ENCODE assay signal across 18 cellular contexts in genomic region chr6:88573971-88574370, GRCh38.
"Had no signal": no experiment of that assay in that cellular context is flagged by ENCODE, and none has a peak within 500 bp of the region (broad histone marks: within the 10 kb centered on the region; RNA-seq: fewer than 3 reads in every experiment).

No MANE protein-coding gene starts in this region.

- H3K27me3 Mint-ChIP-seq: dendritic cell treated with granulocyte-macrophage colony-stimulating factor and Interleukin-4, amounts not matched to agents 40 ng/mL and 50 ng/mL, for 4 days; stimulated activated naive CD8-positive, alpha-beta T cell treated with anti-CD3 and anti-CD28 coated beads, Interleukin-15, Interleukin-2, amounts not matched to agents 100 ng/mL and 50 ng/mL, for 24 hours had no signal

- ATAC-seq: left ventricle myocardium superior, pancreas had no signal

- H3K4me3 Mint-ChIP-seq: activated CD4-positive, alpha-beta T cell treated with anti-CD3 and anti-CD28 coated beads, Interleukin-2, amount 10 ng/mL, durations not matched to agents 7 days and 5 days; activated naive CD4-positive, alpha-beta T cell treated with anti-CD3 and anti-CD28 coated beads, Interleukin-2, amount 50 U/mL, for 24 hours; dendritic cell treated with granulocyte-macrophage colony-stimulating factor and Interleukin-4, amounts not matched to agents 40 ng/mL and 50 ng/mL, for 4 days; endodermal cell; nephron progenitor cell; stimulated activated naive CD8-positive, alpha-beta T cell treated with anti-CD3 and anti-CD28 coated beads, Interleukin-15, Interleukin-2, amounts not matched to agents 100 ng/mL and 50 ng/mL, for 24 hours had no signal

- H3K4me1 Mint-ChIP-seq: activated CD4-positive, alpha-beta T cell treated with anti-CD3 and anti-CD28 coated beads, Interleukin-2, amount 10 ng/mL, durations not matched to agents 7 days and 5 days; activated naive CD4-positive, alpha-beta T cell treated with anti-CD3 and anti-CD28 coated beads, Interleukin-2, amount 50 U/mL, for 24 hours had no signal

- H3K27ac Mint-ChIP-seq: activated CD4-positive, alpha-beta T cell treated with anti-CD3 and anti-CD28 coated beads, Interleukin-2, amount 10 ng/mL, durations not matched to agents 7 days and 5 days; activated naive CD4-positive, alpha-beta T cell treated with anti-CD3 and anti-CD28 coated beads, Interleukin-2, amount 50 U/mL, for 24 hours; activated T-helper 2 cell treated with anti-CD3 and anti-CD28 coated beads, Interferon-gamma antibody, Interleukin-2, Interleukin-4, amounts not matched to agents 10 μg/mL and 5 μg/mL and 100 μg/mL, durations not matched to agents 14 hours and 24 hours and 36 hours; dendritic cell treated with granulocyte-macrophage colony-stimulating factor and Interleukin-4, amounts not matched to agents 40 ng/mL and 50 ng/mL, for 4 days; endodermal cell; nephron progenitor cell; stimulated activated naive CD8-positive, alpha-beta T cell treated with anti-CD3 and anti-CD28 coated beads, Interleukin-15, Interleukin-2, amounts not matched to agents 100 ng/mL and 50 ng/mL, for 24 hours had no signal

- DNase-seq: activated CD4-positive, alpha-beta T cell treated with anti-CD3 and anti-CD28 coated beads, Interleukin-2, amount 10 ng/mL, durations not matched to agents 7 days and 5 days; activated CD4-positive, CD25-positive, alpha-beta regulatory T cell; activated T-cell treated with anti-CD3 and anti-CD28 coated beads for 4 hours; brain microvascular endothelial cell; endodermal cell; erythroblast; kidney; left ventricle myocardium superior; mesendoderm; nephron progenitor cell; pancreas; stimulated activated CD4-positive, alpha-beta T cell treated with anti-CD3 and anti-CD28 coated beads, Interleukin-4, amount 100 ng/mL, for 1 hour; stimulated activated CD8-positive, alpha-beta memory T cell treated with anti-CD3 and anti-CD28 coated beads, Interleukin-4, amount 100 ng/mL, for 48 hours; testis had no signal
